Comparison of ENCODE assay signal across 29 cellular contexts in genomic region chr12:129483494-129483893, GRCh38.
"Had no signal": no experiment of that assay in that cellular context is flagged by ENCODE, and none has a peak within 500 bp of the region (broad histone marks: within the 10 kb centered on the region; RNA-seq: fewer than 3 reads in every experiment).

No MANE protein-coding gene starts in this region.

- H3K27ac ChIP-seq: dorsolateral prefrontal cortex, epithelial cell of prostate, foreskin keratinocyte, gastroesophageal sphincter, heart right ventricle, lower lobe of right lung, neutrophil, parathyroid adenoma, right atrium auricular region, stomach, testis, tibial artery had no signal

- H3K4me1 ChIP-seq: foreskin keratinocyte, gastroesophageal sphincter, heart right ventricle, lower lobe of right lung, parathyroid adenoma, right atrium auricular region, testis, tibial artery had no signal

- ATAC-seq: esophagus mucosa; foreskin keratinocyte; gastroesophageal sphincter; heart right ventricle; left colon; left ventricle myocardium superior; lower lobe of right lung; mucosa of descending colon; natural killer cell treated with Interleukin-12 subunit alpha and Interleukin-12 subunit beta and Interleukin-15 and Interleukin-18, amount 100 ng/mL, for 72 hours; sciatic nerve had no signal

- H3K4me3 ChIP-seq: gastroesophageal sphincter, heart right ventricle, lower lobe of right lung, mucosa of descending colon, right atrium auricular region, smooth muscle cell, stomach, testis, tibial artery had no signal

- H3K36me3 ChIP-seq: gastroesophageal sphincter, heart right ventricle, lower lobe of right lung, neutrophil, right atrium auricular region, stomach, tibial artery had no signal

- H3K27me3 ChIP-seq: foreskin keratinocyte, gastroesophageal sphincter, heart right ventricle, neutrophil, right atrium auricular region, stomach, testis, tibial artery had no signal

- H3K9me3 ChIP-seq: lower lobe of right lung, neutrophil, right atrium auricular region, stomach, testis had no signal

- DNase-seq: effector CD4-positive, alpha-beta T cell; foreskin keratinocyte; glutamatergic neuron; heart right ventricle; islet precursor cell; kidney glomerular epithelial cell; left colon; left ventricle myocardium superior; lower lobe of right lung; mucosa of descending colon; naive B cell; stimulated activated CD4-positive, alpha-beta T cell treated with anti-CD3 and anti-CD28 coated beads, Interleukin-12 subunit alpha, Interleukin-12 subunit beta, amount 100 ng/mL, for 4 hours; stimulated activated CD4-positive, alpha-beta T cell treated with anti-CD3 and anti-CD28 coated beads, Interleukin-1b, Interleukin-23, amount 100 ng/mL, for 48 hours; stimulated activated CD4-positive, alpha-beta T cell treated with anti-CD3 and anti-CD28 coated beads, Interleukin-4, amount 100 ng/mL, for 1 hour; stimulated activated CD8-positive, alpha-beta memory T cell treated with anti-CD3 and anti-CD28 coated beads, Interleukin-4, amount 100 ng/mL, for 48 hours; stimulated activated naive CD4-positive, alpha-beta T cell; stomach; testis; tibial artery had no signal
